Comparison of ENCODE assay signal across 12 cellular contexts in the genomic region with DNA sequence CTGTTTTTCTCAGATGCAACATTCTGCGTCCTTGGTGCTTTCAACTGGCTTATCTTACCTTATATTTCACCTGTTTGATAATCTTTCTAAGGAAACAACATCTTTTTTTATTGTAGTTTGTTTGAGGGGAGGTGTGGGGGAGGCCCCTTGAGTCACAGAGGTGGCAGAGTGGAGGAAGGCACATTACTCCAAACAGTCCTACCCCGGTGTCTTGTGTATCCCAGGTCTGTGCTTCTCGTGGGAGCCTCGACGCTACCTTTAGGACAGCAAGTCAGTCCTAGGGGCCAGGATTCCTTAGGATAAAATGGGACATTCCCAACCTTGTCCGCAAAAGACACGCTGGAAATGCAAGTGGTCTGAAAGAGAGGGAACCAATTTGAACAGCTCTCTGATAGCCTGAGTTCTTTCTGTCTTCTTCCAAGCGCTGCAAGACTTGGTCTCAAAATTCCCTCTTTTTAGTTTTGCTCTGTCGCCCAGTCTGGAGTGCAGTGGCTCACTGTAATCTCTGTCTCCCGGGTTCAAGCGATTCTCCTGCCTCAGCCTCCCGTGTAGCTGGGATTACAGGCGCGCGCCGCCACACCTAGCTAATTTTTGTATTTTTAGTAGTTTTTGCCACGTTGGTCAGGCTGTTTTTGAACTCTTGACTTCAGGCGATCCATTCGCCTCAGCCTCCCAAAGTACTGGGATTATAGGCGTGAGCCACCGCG. TPM values are rescaled to one million over a fixed set of nuclear protein-coding genes. Genes with fewer than 3 reads are reported as not detected.
DNase-seq lines count a peak whose midpoint lies in the region; ATAC-seq and TF ChIP-seq lines count a peak whose summit lies in the region.
"Had no signal": no experiment of that assay in that cellular context is flagged by ENCODE, and none has a peak within 500 bp of the region (broad histone marks: within the 10 kb centered on the region; RNA-seq: fewer than 3 reads in every experiment).

No MANE protein-coding gene starts in this region.

- H3K27me3 Mint-ChIP-seq in WTC11 (ENCODE audit: low read depth) (peaks cover 94% of the 10 kb centered on the region), mesothelial cell of epicardium (ENCODE audit: low read depth) (peaks cover 56% of the 10 kb centered on the region)

- H3K4me1 Mint-ChIP-seq in WTC11 (peaks cover 30% of the 10 kb centered on the region), mesothelial cell of epicardium (peaks cover 51% of the 10 kb centered on the region)

- H3K27me3 ChIP-seq in colonic mucosa: peaks cover 6% of the 10 kb centered on the region
- peaks cover 98% of the 10 kb centered on the region for H3K27me3 ChIP-seq in transverse colon
- peaks cover 30% of the 10 kb centered on the region for H3K27me3 ChIP-seq in effector memory CD4-positive, alpha-beta T cell (replicated peaks; ENCODE audit: control insufficient read depth, insufficient read depth, low read length, poor library complexity, severe bottlenecking)

- H3K36me3 Mint-ChIP-seq in WTC11 (no peaks in the 10 kb centered on the region), mesothelial cell of epicardium (peaks cover 49% of the 10 kb centered on the region)

- H3K36me3 ChIP-seq in colonic mucosa (no peaks in the 10 kb centered on the region), transverse colon (no peaks in the 10 kb centered on the region)
- no peaks in the 10 kb centered on the region for H3K36me3 ChIP-seq in effector memory CD4-positive, alpha-beta T cell (ENCODE audit: control insufficient read depth, insufficient read depth, low read length)

- no peak for TF ChIP-seq EP300 in transverse colon (IDR thresholded peaks at IDR 0.05; ENCODE audit: low read depth)

- POLR2A ChIA-PET in WTC11 (lab: Charles Lee): no interaction called here

- TF ChIP-seq POLR2A in transverse colon (IDR thresholded peaks at IDR 0.05): no peak

- CTCF ChIA-PET in WTC11 (lab: Charles Lee): no interaction called here

- TF ChIP-seq CTCF in WTC11 (IDR thresholded peaks at IDR 0.05) (no peak), colonic mucosa (IDR thresholded peaks at IDR 0.05) (no peak), mesothelial cell of epicardium (IDR thresholded peaks at IDR 0.05; ENCODE audit: unreplicated experiment) (no peak), transverse colon (IDR thresholded peaks at IDR 0.05) (no peak)

- 47% methylated on average over 16 to 22 of the region's 22 CpGs for WGBS in transverse colon (ENCODE audit: low coverage in 1 of 2), 2 donors

- in situ Hi-C loops in transverse colon (cut with MboI; ENCODE audit: low pct_ligation_motif_present in 1 of 4, low pct_unique_long_range_greater_than_20kb in 1 of 4, low sequenced_read_pairs in 3 of 4): loop anchor here in 3 of 4 donors (25.0 kb wide), 3 partner anchors 261 to 514 kb away; no protein-coding TSS in a partner anchor

- H3K27ac ChIP-seq in colonic mucosa (peak overlapping the region; percentile 79), transverse colon (peak overlapping the region; percentile 66 to 96 (median 82))
- H3K27ac ChIP-seq in effector memory CD4-positive, alpha-beta T cell (ENCODE audit: insufficient read depth, low read length, poor library complexity, severe bottlenecking): no peak overlapping the region

- no peaks in the 10 kb centered on the region for H3K9me3 Mint-ChIP-seq in WTC11
- H3K9me3 Mint-ChIP-seq in mesothelial cell of epicardium: no peaks in the 10 kb centered on the region

- no peak overlapping the region for H3K27ac Mint-ChIP-seq in WTC11
- peak overlapping the region; percentile 93 for H3K27ac Mint-ChIP-seq in mesothelial cell of epicardium

- peak overlapping the region; percentile 94 for H3K9ac ChIP-seq in colonic mucosa (ENCODE audit: low read depth in 2 of 2, low read length in 2 of 2)

- peak overlapping the region; percentile 50 for H3K4me3 ChIP-seq in colonic mucosa
- peak overlapping the region in 3 of 4 donors; percentile 77 to 86 (median 82) for H3K4me3 ChIP-seq in transverse colon
- H3K4me3 ChIP-seq in effector memory CD4-positive, alpha-beta T cell (ENCODE audit: insufficient read depth, low read depth, low read length, poor library complexity, severe bottlenecking): no peak overlapping the region

- 0 out of 2 replicates have a peak overlapping the region, but pooled peaks have one; percentile 24 for H3K4me3 Mint-ChIP-seq in WTC11
- H3K4me3 Mint-ChIP-seq in mesothelial cell of epicardium: peak overlapping the region; percentile 89

- intact Hi-C loops in colonic mucosa (cut with DNase I) (loop anchor here (5.0 kb wide), 2 partner anchors 174 to 389 kb away; no protein-coding TSS in a partner anchor), transverse colon (cut with DNase I; ENCODE audit: low total_unique reads) (no loop called here)

- ATAC-seq in WTC11: no peak
- no peak for ATAC-seq in GM19397 (IDR thresholded peaks at IDR 0.05; ENCODE audit: unreplicated experiment)

- H3K9me3 ChIP-seq in colonic mucosa (no peaks in the 10 kb centered on the region), transverse colon (no peaks in the 10 kb centered on the region)
- H3K9me3 ChIP-seq in effector memory CD4-positive, alpha-beta T cell (ENCODE audit: control insufficient read depth, low read length): no peaks in the 10 kb centered on the region

- H3K4me1 ChIP-seq in colonic mucosa (peaks cover 2% of the 10 kb centered on the region), transverse colon (peaks cover 3 to 53% (median 20%) of the 10 kb centered on the region in 4 donors)
- peaks cover 21% of the 10 kb centered on the region for H3K4me1 ChIP-seq in effector memory CD4-positive, alpha-beta T cell (ENCODE audit: control insufficient read depth, insufficient read depth, low read length, poor library complexity, severe bottlenecking)

- DNase-seq in WTC11 (ENCODE audit: low spot score) (no peak), colonic mucosa (peak; percentile 31), mesothelial cell of epicardium (ENCODE audit: low spot score in 2 of 2, unreplicated experiment in 2 of 2) (peak in 1 of 2 experiments; percentile 29), transverse colon (no peak), globus pallidus (ENCODE audit: low spot score) (no peak)
- no peak for DNase-seq in effector memory CD4-positive, alpha-beta T cell
- DNase-seq: activated CD4-positive, alpha-beta T cell treated with anti-CD3 and anti-CD28 coated beads for 48 hours; caudate nucleus; NCI-H1105 treated with DMSO at 0.1 percent for 48 hours; NCI-H345 had no signal

TF ChIP-seq in WTC11, 78 proteins besides CTCF, POLR2A, EP300 and RAD21 (continues in another document):
- TF ChIP-seq TEAD1 (CRISPR knock-in tag; IDR thresholded peaks at IDR 0.05) (no peak), FOXJ3 (CRISPR knock-in tag; IDR thresholded peaks at IDR 0.05; ENCODE audit: borderline replicate concordance) (no peak), USF1 (CRISPR knock-in tag; IDR thresholded peaks at IDR 0.05) (no peak), FOXK1 (CRISPR knock-in tag; IDR thresholded peaks at IDR 0.05) (no peak), GTF2I (CRISPR knock-in tag; conservative IDR thresholded peaks at IDR 0.05) (no peak), CDX4 (CRISPR knock-in tag; IDR thresholded peaks at IDR 0.05; ENCODE audit: borderline replicate concordance) (no peak), HMGXB4 (CRISPR knock-in tag; IDR thresholded peaks at IDR 0.05) (no peak)
- TF ChIP-seq, protein P1, sequence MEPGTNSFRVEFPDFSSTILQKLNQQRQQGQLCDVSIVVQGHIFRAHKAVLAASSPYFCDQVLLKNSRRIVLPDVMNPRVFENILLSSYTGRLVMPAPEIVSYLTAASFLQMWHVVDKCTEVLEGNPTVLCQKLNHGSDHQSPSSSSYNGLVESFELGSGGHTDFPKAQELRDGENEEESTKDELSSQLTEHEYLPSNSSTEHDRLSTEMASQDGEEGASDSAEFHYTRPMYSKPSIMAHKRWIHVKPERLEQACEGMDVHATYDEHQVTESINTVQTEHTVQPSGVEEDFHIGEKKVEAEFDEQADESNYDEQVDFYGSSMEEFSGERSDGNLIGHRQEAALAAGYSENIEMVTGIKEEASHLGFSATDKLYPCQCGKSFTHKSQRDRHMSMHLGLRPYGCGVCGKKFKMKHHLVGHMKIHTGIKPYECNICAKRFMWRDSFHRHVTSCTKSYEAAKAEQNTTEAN (CRISPR knock-in tag; IDR thresholded peaks at IDR 0.05): no peak

RNA-seq across cellular contexts. Expression of gene GATA6, which starts 4.0 kb away (rescaled TPM):
- 0.15 to 0.21 TPM (median 0.18 TPM) in 3 replicates for total RNA-seq in WTC11 (2021)
- total RNA-seq in colonic mucosa: 10 to 100 TPM; 52.7 to 61.3 TPM
- total RNA-seq in mesothelial cell of epicardium: 99.0 to 108 TPM (median 106 TPM) in 3 replicates
- total RNA-seq in transverse colon: 100 to 1,000 TPM in 1 of 4 donors, 10 to 100 TPM in 3; 49.7 to 223 (median 65.7) TPM
- total RNA-seq: T-helper 1 cell treated with Interleukin-12 subunit alpha and Interleukin-12 subunit beta and Interleukin-4 antibody, amounts not matched to agents 30 ng/mL and 1 ng/mL, for 36 hours had no signal

Comparison
In these comparisons a context has a peak if more than half of its experiments do, and no peak if none do; other contexts are left out.
1. RNA of gene GATA6, which starts 4.0 kb away (total RNA-seq): 99.0 to 108 TPM in mesothelial cell of epicardium, 49.7 to 223 TPM in transverse colon and 52.7 to 61.3 TPM in colonic mucosa; 0.15 to 0.21 TPM in WTC11; every median in the first group is over 10 times any median in the second.